In the genomic region with DNA sequence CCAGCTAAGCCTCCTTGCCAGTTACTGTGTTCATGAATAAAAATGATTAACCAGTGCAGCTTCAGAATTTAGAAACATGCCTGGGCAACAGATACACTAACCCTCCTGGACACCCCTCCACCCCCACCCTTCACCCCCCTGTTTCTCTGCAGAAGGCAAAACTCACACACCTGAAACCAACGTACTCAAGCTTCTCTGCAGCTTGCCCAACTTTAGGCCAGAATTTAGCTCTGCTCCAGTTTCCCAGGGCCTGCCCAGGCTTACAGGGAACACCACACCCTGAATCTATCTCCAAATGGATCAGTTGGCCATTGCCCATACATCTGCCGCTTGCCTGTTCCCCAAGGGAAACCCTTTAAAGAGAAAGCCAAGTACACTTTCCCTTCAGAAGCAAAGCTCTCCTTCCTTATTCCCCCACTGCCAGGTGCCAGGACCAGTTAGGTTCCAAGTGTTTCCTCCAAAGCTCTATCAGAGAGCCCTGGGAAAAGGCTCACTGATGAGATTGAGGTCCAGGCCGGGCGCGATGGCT, we compare ENCODE assay signal across 18 cellular contexts. TPM values are rescaled to one million over a fixed set of nuclear protein-coding genes. Genes with fewer than 3 reads are reported as not detected.
A peak's percentile ranks its signal among the peaks of the same experiment; 100 is the strongest.
DNase-seq lines count a peak whose midpoint lies in the region; ATAC-seq, FAIRE-seq and TF ChIP-seq lines count a peak whose summit lies in the region.
"Had no signal": no experiment of that assay in that cellular context is flagged by ENCODE, and none has a peak within 500 bp of the region (broad histone marks: within the 10 kb centered on the region; RNA-seq: fewer than 3 reads in every experiment).

No MANE protein-coding gene starts in this region.

- no peak overlapping the region for H3K14ac ChIP-seq in H1 (ENCODE audit: insufficient read length)

- in situ Hi-C loops in HepG2 (cut with HindIII; ENCODE audit: extremely low pct_ligation_motif_present, low pct_unique_long_range_greater_than_20kb): no loop called here

- TF ChIP-seq CTCF in HepG2 (CRISPR knock-in tag; IDR thresholded peaks at IDR 0.05) (no peak), right lobe of liver (IDR thresholded peaks at IDR 0.05) (no peak), H1 (IDR thresholded peaks at IDR 0.05; ENCODE audit: control extremely low read depth in 1 of 3, insufficient read depth in 1 of 3, low read depth in 1 of 3, low read length in 3 of 3) (no peak), neural crest cell (conservative IDR thresholded peaks at IDR 0.05) (no peak), gastroesophageal sphincter (IDR thresholded peaks at IDR 0.05) (no peak)

- BruUV-seq in HepG2 (replicated peaks; lab: Mats Ljungman, UMichigan): no TSS peak

- H3K9me3 Mint-ChIP-seq in neural crest cell: no peaks in the 10 kb centered on the region

- TF ChIP-seq RAD21 in HepG2 (CRISPR knock-in tag; IDR thresholded peaks at IDR 0.05) (no peak), H1 (IDR thresholded peaks at IDR 0.05 in 1 of 2, conservative IDR thresholded peaks at IDR 0.05 in 1 of 2; ENCODE audit: low read depth in 2 of 2, low read length in 2 of 2) (no peak)

- FAIRE-seq in HepG2 (lab: Jason Lieb, UNC): no peak
- FAIRE-seq in H1 (lab: Jason Lieb, UNC): no peak
- FAIRE-seq: colon, endothelial cell of umbilical vein, kidney had no signal

- 0 out of 2 replicates have a peak overlapping the region, but pooled peaks have one; percentile 34 for H3K9ac ChIP-seq in HepG2 (ENCODE audit: insufficient read depth, low read depth, low read length)
- no peak overlapping the region for H3K9ac ChIP-seq in H1 (replicated peaks in 1 of 4; ENCODE audit: extremely low read depth in 1 of 4, low read depth in 3 of 4, low read length in 3 of 4)

- WGBS in HepG2 (ENCODE audit: low lambda C conversion rate): 6% methylated on average over 5 of the region's 5 CpGs
- 100% methylated on average over 1 of the region's 5 CpGs for WGBS in right lobe of liver (ENCODE audit: insufficient coverage, low coverage, low lambda C conversion rate, missing lambda C conversion rate)
- WGBS in H1 (ENCODE audit: extremely low coverage in 1 of 2, insufficient coverage in 1 of 2, insufficient read length in 1 of 2, insufficient replicate concordance in 2 of 2, low coverage in 1 of 2, low lambda C conversion rate in 2 of 2, missing lambda C conversion rate in 1 of 2), 2 experiments: 94% methylated on average over 5 of the region's 5 CpGs; no CpG with 5 or more reads in 1 of the 2 experiments
- WGBS in gastroesophageal sphincter (ENCODE audit: low coverage in 1 of 2), 2 donors: 73 to 100% methylated on average over 1 of the region's 5 CpGs

- H3K4me1 ChIP-seq in HepG2 (ENCODE audit: insufficient read depth, low read length) (peaks cover 53% of the 10 kb centered on the region), right lobe of liver (peaks cover 0 to 13% (median 0%) of the 10 kb centered on the region in 4 donors), H1 (replicated peaks in 1 of 4; ENCODE audit: control insufficient read depth in 3 of 4, insufficient read depth in 4 of 4, low read length in 3 of 4) (peaks cover 0 to 3% (median 0%) of the 10 kb centered on the region in 4 experiments; a peak in 4 of 7 replicates), gastroesophageal sphincter (peaks cover 0 to 26% (median 13%) of the 10 kb centered on the region in 3 donors)
- H3K4me1 ChIP-seq: uterus had no signal

- CTCF ChIA-PET in HepG2 (lab: Yijun Ruan, JAX; ENCODE audit: low intra/inter-chr PET ratio, low total read pairs) (no interaction called here), H1 (lab: Charles Lee; ENCODE audit: partially characterized antibody) (interaction anchor here (0.8 to 1.6 kb wide), 3 partner anchors 14 to 258 kb away, joined by 4 to 5 read pairs (median 5); no protein-coding TSS in a partner anchor)

- no peaks in the 10 kb centered on the region for H3K9me3 ChIP-seq in HepG2 (ENCODE audit: low read length)
- no peaks in the 10 kb centered on the region for H3K9me3 ChIP-seq in right lobe of liver
- H3K9me3 ChIP-seq in H1 (ENCODE audit: insufficient read depth in 2 of 2, low read depth in 1 of 2, low read length in 1 of 2): no peaks in the 10 kb centered on the region
- H3K9me3 ChIP-seq in gastroesophageal sphincter: no peaks in the 10 kb centered on the region
- H3K9me3 ChIP-seq: ovary, uterus had no signal

- H3K4me3 ChIP-seq in HepG2 (replicated peaks in 1 of 3; ENCODE audit: insufficient read depth in 1 of 3, low read depth in 2 of 3, low read length in 3 of 3) (peak overlapping the region; percentile 33 to 64 (median 49)), right lobe of liver (no peak overlapping the region), H1 (ENCODE audit: extremely low read depth in 1 of 4, insufficient read depth in 2 of 4, low read depth in 3 of 4, low read length in 4 of 4) (no peak overlapping the region), gastroesophageal sphincter (no peak overlapping the region)
- H3K4me3 ChIP-seq: ovary, uterus had no signal

- H4K91ac ChIP-seq in H1 (replicated peaks; ENCODE audit: insufficient read length, low read length): no peak overlapping the region

- no peak overlapping the region for H2BK20ac ChIP-seq in H1 (ENCODE audit: low read length)

- H4K20me1 ChIP-seq in HepG2 (ENCODE audit: insufficient read depth, low read length) (peaks cover 14% of the 10 kb centered on the region), H1 (replicated peaks in 1 of 2; ENCODE audit: control insufficient read depth in 1 of 2, insufficient read depth in 2 of 2, low read length in 2 of 2) (peaks cover 0 to 10% of the 10 kb centered on the region in 2 experiments)

- H3K79me2 ChIP-seq in HepG2 (ENCODE audit: insufficient read depth, low read length) (peaks cover 22% of the 10 kb centered on the region), H1 (ENCODE audit: control insufficient read depth in 1 of 2, insufficient read depth in 2 of 2, low read length in 2 of 2) (peaks cover 7 to 26% of the 10 kb centered on the region in 2 experiments)

- no peak overlapping the region for H2BK12ac ChIP-seq in H1 (ENCODE audit: low read depth, low read length)

- H2AK5ac ChIP-seq in H1 (ENCODE audit: low read depth, low read length): no peak overlapping the region

- peak overlapping the region; percentile 94 for H2AFZ ChIP-seq in HepG2 (ENCODE audit: low read length)
- H2AFZ ChIP-seq in H1 (ENCODE audit: low read length): no peak overlapping the region

- no peak overlapping the region for H3K4ac ChIP-seq in H1 (replicated peaks; ENCODE audit: insufficient read length, low read depth, low read length)

- peak overlapping the region; percentile 98 for H3K4me2 ChIP-seq in HepG2 (ENCODE audit: low read depth, low read length)
- no peak overlapping the region for H3K4me2 ChIP-seq in H1 (ENCODE audit: insufficient read depth in 1 of 2, low read depth in 2 of 2, low read length in 2 of 2)

- H3K36me3 Mint-ChIP-seq in neural crest cell (ENCODE audit: low read depth): peaks cover 4% of the 10 kb centered on the region

- H4K5ac ChIP-seq in H1 (ENCODE audit: insufficient read length, low read depth, low read length): no peak overlapping the region

- H2BK5ac ChIP-seq in H1 (ENCODE audit: low read depth, low read length): no peak overlapping the region

- peaks cover 9% of the 10 kb centered on the region for H3K27me3 Mint-ChIP-seq in neural crest cell (ENCODE audit: low read depth)

- H3K18ac ChIP-seq in H1 (ENCODE audit: extremely low read depth, low read length): no peak overlapping the region

- peak overlapping the region; percentile 74 for H3K4me3 Mint-ChIP-seq in neural crest cell

- DNase-seq in HepG2 (ENCODE audit: low spot score): no peak
- no peak for DNase-seq in right lobe of liver
- no peak for DNase-seq in H1 (ENCODE audit: low read depth in 1 of 2, low spot score in 2 of 2)
- DNase-seq in neural crest cell (ENCODE audit: low read depth, low spot score): no peak
- DNase-seq in SK-N-DZ (ENCODE audit: low spot score): no peak
- no peak for DNase-seq in medulla oblongata (ENCODE audit: extremely low spot score)
- DNase-seq: activated T-cell treated with anti-CD3 and anti-CD28 coated beads, Interleukin-2, amount 50 U/mL, for 1 hour; KBM-7; kidney; NK-92 treated with Interleukin-12 subunit alpha and Interleukin-12 subunit beta, amount 100 ng/mL, for 24 hours; ovary; RPMI8226; stimulated activated naive CD4-positive, alpha-beta T cell; uterus had no signal

- H3K23me2 ChIP-seq in H1 (ENCODE audit: low read depth, low read length): peaks cover 11% of the 10 kb centered on the region

- TF ChIP-seq EP300 in HepG2 (IDR thresholded peaks at IDR 0.05; ENCODE audit: low read depth in 2 of 2, low read length in 2 of 2): no peak
- no peak for TF ChIP-seq EP300 in HepG2 (CRISPR knock-in tag; IDR thresholded peaks at IDR 0.05; ENCODE audit: borderline replicate concordance)
- no peak for TF ChIP-seq EP300 in H1 (IDR thresholded peaks at IDR 0.05; ENCODE audit: borderline replicate concordance in 1 of 2, low read depth in 2 of 2, low read length in 2 of 2)
- TF ChIP-seq EP300 in gastroesophageal sphincter (IDR thresholded peaks at IDR 0.05): no peak

- no peak overlapping the region for H4K8ac ChIP-seq in H1 (ENCODE audit: extremely low read depth, insufficient read depth, low read length)

- TF ChIP-seq POLR2A in HepG2 (IDR thresholded peaks at IDR 0.05; ENCODE audit: insufficient read depth in 1 of 2, low read depth in 2 of 2, low read length in 2 of 2) (no peak), right lobe of liver (IDR thresholded peaks at IDR 0.05) (no peak), H1 (IDR thresholded peaks at IDR 0.05; ENCODE audit: control extremely low read depth in 1 of 2, low read depth in 2 of 2, low read length in 2 of 2) (no peak), gastroesophageal sphincter (IDR thresholded peaks at IDR 0.05) (no peak)

- no peak overlapping the region for H2BK120ac ChIP-seq in H1 (replicated peaks; ENCODE audit: low read depth, low read length)

- H3K79me1 ChIP-seq in H1 (ENCODE audit: low read depth, low read length): peaks cover 4% of the 10 kb centered on the region; the same call in 1 of the 2 replicates

- no peak overlapping the region for H3K23ac ChIP-seq in H1 (ENCODE audit: insufficient read length)

- H3K56ac ChIP-seq in H1 (replicated peaks; ENCODE audit: insufficient read length, low read depth, low read length): peak overlapping the region; percentile 17

- no peak overlapping the region for H3K27ac ChIP-seq in HepG2 (ENCODE audit: extremely low read length, insufficient read depth, low read length)
- no peak overlapping the region for H3K27ac ChIP-seq in right lobe of liver
- H3K27ac ChIP-seq in H1 (ENCODE audit: low read depth, low read length): no peak overlapping the region
- no peak overlapping the region for H3K27ac ChIP-seq in gastroesophageal sphincter
- H3K27ac ChIP-seq: ovary had no signal

- ATAC-seq in HepG2 (no peak), right lobe of liver (no peak), GM18498 (IDR thresholded peaks at IDR 0.05; ENCODE audit: unreplicated experiment) (no peak), gastroesophageal sphincter (no peak)

- POLR2A ChIA-PET in HepG2 (lab: Yijun Ruan, JAX): interaction anchor here (0.6 to 1.9 kb wide), 7 partner anchors 39 to 391 kb away, joined by 3 to 5 read pairs (median 4); a partner anchor contains a TSS
- POLR2A ChIA-PET in H1 (lab: Charles Lee; ENCODE audit: partially characterized antibody): interaction anchor here (1.0 kb wide), 1 partner anchor 23 kb away, joined by 3 read pairs; no protein-coding TSS in a partner anchor

- H3K36me3 ChIP-seq in HepG2 (replicated peaks in 1 of 2; ENCODE audit: control insufficient read depth in 1 of 2, insufficient read depth in 2 of 2, low read length in 2 of 2): no peaks in the 10 kb centered on the region
- no peaks in the 10 kb centered on the region for H3K36me3 ChIP-seq in right lobe of liver
- H3K36me3 ChIP-seq in H1 (ENCODE audit: control insufficient read depth in 2 of 4, insufficient read depth in 4 of 4, low read length in 3 of 4): no peaks in the 10 kb centered on the region
- H3K36me3 ChIP-seq in gastroesophageal sphincter: no peaks in the 10 kb centered on the region
- H3K36me3 ChIP-seq: ovary, uterus had no signal

- H3K27me3 ChIP-seq in HepG2 (ENCODE audit: control insufficient read depth in 1 of 2, insufficient read depth in 2 of 2, low read length in 2 of 2): peaks cover 0 to 4% of the 10 kb centered on the region in 2 experiments; a peak in 1 of 5 replicates
- H3K27me3 ChIP-seq in right lobe of liver: no peaks in the 10 kb centered on the region
- no peaks in the 10 kb centered on the region for H3K27me3 ChIP-seq in H1 (replicated peaks in 1 of 4; ENCODE audit: control insufficient read depth in 3 of 4, extremely low read depth in 1 of 4, insufficient read depth in 3 of 4, low read length in 3 of 4)
- H3K27me3 ChIP-seq in gastroesophageal sphincter: no peaks in the 10 kb centered on the region
- H3K27me3 ChIP-seq: ovary, uterus had no signal

- intact Hi-C loops in HepG2 (cut with micrococcal nuclease; ENCODE audit: unreplicated experiment) (loop anchor here (5.0 to 10.0 kb wide), 2 partner anchors 36 to 69 kb away; a partner anchor contains a TSS), right lobe of liver (cut with DNase I) (no loop called here)

- H3K27ac Mint-ChIP-seq in neural crest cell (ENCODE audit: unreplicated experiment): no peak overlapping the region

- H2BK15ac ChIP-seq in H1 (ENCODE audit: low read length): no peak overlapping the region

- peaks cover 25% of the 10 kb centered on the region for H3K4me1 Mint-ChIP-seq in neural crest cell

RNA-seq across cellular contexts. Expression of a gene that starts 1.8 kb away (rescaled TPM):
- 6.6 and 9.1 TPM in 2 replicates for total RNA-seq in HepG2 (2016; rRNA removed; fragmentation: Illumina TruSeq; extraction: Trizol)
- 16.1 and 16.2 TPM in 2 replicates for total RNA-seq in HepG2 (2016; cell fraction: cytosol; rRNA removed; fragmentation: Illumina TruSeq; extraction: Trizol; ENCODE audit: low read depth)
- 5.8 and 9.4 TPM in 2 replicates for total RNA-seq in HepG2 (2016; cell fraction: insoluble cytoplasmic fraction; rRNA removed; fragmentation: Illumina TruSeq; extraction: Trizol)
- 9.0 and 12.3 TPM in 2 replicates for total RNA-seq in HepG2 (2016; cell fraction: membrane; rRNA removed; fragmentation: Illumina TruSeq; extraction: Trizol)
- 11.6 and 15.6 TPM in 2 replicates for total RNA-seq in HepG2 (2016; cell fraction: nucleus; rRNA removed; fragmentation: Illumina TruSeq; extraction: Trizol)
- polyA plus RNA-seq in HepG2 (2011; rRNA removed): 8.9 and 10.8 TPM in 2 replicates
- 9.6 and 10.2 TPM in 2 replicates for polyA plus RNA-seq in HepG2 (2011; cell fraction: cytosol; rRNA removed)
- polyA plus RNA-seq in HepG2 (2011; cell fraction: nucleus; rRNA removed): 8.3 and 9.2 TPM in 2 replicates
- polyA plus RNA-seq in HepG2 (2012): 15.1 and 20.8 TPM in 2 replicates
- polyA plus RNA-seq in HepG2 (2016; cell fraction: cytosol; fragmentation: Illumina TruSeq; extraction: Trizol; ENCODE audit: low read depth): 10.5 and 11.9 TPM in 2 replicates
- 20.3 and 26.4 TPM in 2 replicates for polyA plus RNA-seq in HepG2 (2016; cell fraction: insoluble cytoplasmic fraction; fragmentation: Illumina TruSeq; extraction: Trizol; ENCODE audit: low read depth)
- polyA plus RNA-seq in HepG2 (2016; cell fraction: membrane; fragmentation: Illumina TruSeq; extraction: Trizol; ENCODE audit: low read depth): 27.5 and 28.3 TPM in 2 replicates
- 33.3 and 34.0 TPM in 2 replicates for polyA plus RNA-seq in HepG2 (2016; cell fraction: nucleus; fragmentation: Illumina TruSeq; extraction: Trizol; ENCODE audit: insufficient read depth, low read depth)
- polyA minus RNA-seq in HepG2 (2011; rRNA and poly(A)+ RNA removed; ENCODE audit: low replicate concordance): 42.1 and 63.4 TPM in 2 replicates
- polyA minus RNA-seq in HepG2 (2011; cell fraction: cytosol; rRNA and poly(A)+ RNA removed): 18.7 and 19.3 TPM in 2 replicates
- polyA minus RNA-seq in HepG2 (2011; cell fraction: nucleus; rRNA and poly(A)+ RNA removed): 14.2 and 16.1 TPM in 2 replicates
- total RNA-seq in right lobe of liver: 10 to 100 TPM; 10.7 to 26.6 (median 16.9) TPM
- total RNA-seq in H1 (2021; fragmentation: NEBNext Ultra II Directional; extraction: Animal tissue kit (Norgen Biotek cat#: 25700)): 43.5 and 48.4 TPM in 2 replicates
- polyA plus RNA-seq in H1 (2011; rRNA removed): 27.3 and 30.1 TPM in 2 replicates
- polyA plus RNA-seq in H1 (2011; cell fraction: cytosol; rRNA removed): 16.2 TPM
- polyA plus RNA-seq in H1 (2011; cell fraction: nucleus; rRNA removed): 21.4 TPM
- 18.0 to 27.9 TPM (median 20.8 TPM) in 4 replicates for polyA plus RNA-seq in H1 (2012, experiment 1 of 2)
- polyA plus RNA-seq in H1 (2012, experiment 2 of 2): 19.8 TPM
- polyA plus RNA-seq in H1 (2013, experiment 1 of 2): 59.0 TPM
- polyA plus RNA-seq in H1 (2013, experiment 2 of 2): 59.1 TPM
- 26.9 and 33.5 TPM in 2 replicates for polyA minus RNA-seq in H1 (2011; rRNA and poly(A)+ RNA removed)
- polyA minus RNA-seq in H1 (2011; cell fraction: cytosol; rRNA and poly(A)+ RNA removed): 20.8 TPM
- 23.9 TPM for polyA minus RNA-seq in H1 (2011; cell fraction: nucleus; rRNA and poly(A)+ RNA removed)
- total RNA-seq in neural crest cell: 56.8 and 65.1 TPM in 2 replicates
- 10.2 and 13.0 TPM in 2 replicates for polyA plus RNA-seq in SK-N-DZ (2014; cell fraction: cytosol; rRNA removed)
- polyA plus RNA-seq in SK-N-DZ (2014; cell fraction: nucleus; rRNA removed): 4.9 and 9.7 TPM in 2 replicates
- 10 to 100 TPM; 16.2 to 20.2 (median 19.0) TPM for total RNA-seq in gastroesophageal sphincter

Comparison
In these comparisons a context has a peak if more than half of its experiments do, and no peak if none do; other contexts are left out.
1. H3K4me3 ChIP-seq: peak in HepG2 (3 of 3); none in right lobe of liver (0 of 3), H1 (0 of 4) and gastroesophageal sphincter (0 of 2).